Comparison of ENCODE assay signal across 9 cellular contexts in genomic region chr14:68404652-68405183, GRCh38.
DNase-seq lines count a peak whose midpoint lies in the region; ATAC-seq lines count a peak whose summit lies in the region.
"Had no signal": no experiment of that assay in that cellular context is flagged by ENCODE, and none has a peak within 500 bp of the region (broad histone marks: within the 10 kb centered on the region; RNA-seq: fewer than 3 reads in every experiment).

No MANE protein-coding gene starts in this region.

- no peaks in the 10 kb centered on the region for H3K9me3 Mint-ChIP-seq in CD8-positive, alpha-beta memory T cell
- H3K9me3 Mint-ChIP-seq in activated naive CD8-positive, alpha-beta T cell treated with anti-CD3 and anti-CD28 coated beads, Interleukin-2, amount 50 U/mL, for 24 hours, result no peaks in the 10 kb centered on the region
- H3K9me3 Mint-ChIP-seq in naive thymus-derived CD8-positive, alpha-beta T cell, result peaks cover 0 to 3% (median 0%) of the 10 kb centered on the region in 9 donors

- peak overlapping the region in 1 of 7 donors; percentile 3 for H3K4me3 Mint-ChIP-seq in CD8-positive, alpha-beta memory T cell
- no peak overlapping the region for H3K4me3 Mint-ChIP-seq in activated naive CD8-positive, alpha-beta T cell treated with anti-CD3 and anti-CD28 coated beads, Interleukin-2, amount 50 U/mL, for 24 hours
- peak overlapping the region in 2 of 10 donors; percentile 20 to 22 for H3K4me3 Mint-ChIP-seq in naive thymus-derived CD8-positive, alpha-beta T cell

- H3K9me3 ChIP-seq in CD8-positive, alpha-beta memory T cell (ENCODE audit: low read length), result no peaks in the 10 kb centered on the region

- no peaks in the 10 kb centered on the region for H3K27me3 Mint-ChIP-seq in CD8-positive, alpha-beta memory T cell
- no peaks in the 10 kb centered on the region for H3K27me3 Mint-ChIP-seq in activated naive CD8-positive, alpha-beta T cell treated with anti-CD3 and anti-CD28 coated beads, Interleukin-2, amount 50 U/mL, for 24 hours
- H3K27me3 Mint-ChIP-seq in naive thymus-derived CD8-positive, alpha-beta T cell, result no peaks in the 10 kb centered on the region

- ATAC-seq in activated naive CD8-positive, alpha-beta T cell treated with anti-CD3 and anti-CD28 coated beads, Interleukin-2, amount 50 U/mL, for 24 hours, result peak; percentile 74
- peak in 1 of 2 donors; percentile 57 for ATAC-seq in naive thymus-derived CD8-positive, alpha-beta T cell
- no peak for ATAC-seq in HG03135 (IDR thresholded peaks at IDR 0.05; ENCODE audit: unreplicated experiment)

- H3K4me1 ChIP-seq in CD8-positive, alpha-beta memory T cell (ENCODE audit: insufficient read depth, low read length), result peaks cover 26% of the 10 kb centered on the region

- peaks cover 38 to 60% (median 50%) of the 10 kb centered on the region in 3 donors for H3K4me1 Mint-ChIP-seq in CD8-positive, alpha-beta memory T cell
- peaks cover 76% of the 10 kb centered on the region for H3K4me1 Mint-ChIP-seq in activated naive CD8-positive, alpha-beta T cell treated with anti-CD3 and anti-CD28 coated beads, Interleukin-2, amount 50 U/mL, for 24 hours
- H3K4me1 Mint-ChIP-seq in naive thymus-derived CD8-positive, alpha-beta T cell, result peaks cover 32 to 88% (median 56%) of the 10 kb centered on the region in 4 donors

- DNase-seq in CD8-positive, alpha-beta memory T cell, result no peak
- DNase-seq in HCEC 1CT (peak; percentile 27), NCI-H2029 treated with DMSO at 0.1 percent for 48 hours (lab: John Stamatoyannopoulos, UW) (no peak), NCI-H2196 treated with DMSO at 0.1 percent for 48 hours (lab: John Stamatoyannopoulos, UW; ENCODE audit: unreplicated experiment) (no peak), NOMO-1 treated with DMSO at 0.1 percent for 48 hours (lab: John Stamatoyannopoulos, UW; ENCODE audit: unreplicated experiment) (no peak)
- DNase-seq in activated naive CD8-positive, alpha-beta T cell treated with anti-CD3 and anti-CD28 coated beads, Interleukin-2, amount 50 U/mL, for 24 hours, result no peak
- no peak for DNase-seq in naive thymus-derived CD8-positive, alpha-beta T cell
- DNase-seq: activated CD8-positive, alpha-beta memory T cell treated with anti-CD3 and anti-CD28 coated beads, Interleukin-2, amount 50 U/mL, for 4 hours had no signal

- POLR2A ChIA-PET in CD8-positive, alpha-beta memory T cell (lab: Charles Lee), result interaction anchor here (0.7 kb wide), 1 partner anchor 111 kb away, joined by 3 read pairs; no protein-coding TSS in a partner anchor
- POLR2A ChIA-PET in naive thymus-derived CD8-positive, alpha-beta T cell (lab: Charles Lee), result interaction anchor here (0.8 to 0.9 kb wide), 2 partner anchors 12 to 384 kb away, joined by 3 read pairs; no protein-coding TSS in a partner anchor

- no peaks in the 10 kb centered on the region for H3K36me3 ChIP-seq in CD8-positive, alpha-beta memory T cell (ENCODE audit: insufficient read depth, low read length)

- H3K4me3 ChIP-seq in CD8-positive, alpha-beta memory T cell (ENCODE audit: low read length), result no peak overlapping the region

- no peak overlapping the region for H3K27ac ChIP-seq in CD8-positive, alpha-beta memory T cell (ENCODE audit: low read depth, low read length)

- CTCF ChIA-PET in CD8-positive, alpha-beta memory T cell (lab: Charles Lee), result interaction anchor here (1.1 to 2.0 kb wide), 2 partner anchors 156 to 281 kb away, joined by 3 to 5 read pairs; no protein-coding TSS in a partner anchor

- no peaks in the 10 kb centered on the region for H3K27me3 ChIP-seq in CD8-positive, alpha-beta memory T cell (ENCODE audit: insufficient read depth, low read length, poor library complexity, severe bottlenecking)

- H3K27ac Mint-ChIP-seq in CD8-positive, alpha-beta memory T cell, result peak overlapping the region; percentile 11 to 95 (median 71)
- H3K27ac Mint-ChIP-seq in activated naive CD8-positive, alpha-beta T cell treated with anti-CD3 and anti-CD28 coated beads, Interleukin-2, amount 50 U/mL, for 24 hours, result peak overlapping the region; percentile 85
- peak overlapping the region; percentile 5 to 82 (median 66) for H3K27ac Mint-ChIP-seq in naive thymus-derived CD8-positive, alpha-beta T cell

- peaks cover 0 to 1% (median 0%) of the 10 kb centered on the region in 3 donors for H3K36me3 Mint-ChIP-seq in CD8-positive, alpha-beta memory T cell
- no peaks in the 10 kb centered on the region for H3K36me3 Mint-ChIP-seq in activated naive CD8-positive, alpha-beta T cell treated with anti-CD3 and anti-CD28 coated beads, Interleukin-2, amount 50 U/mL, for 24 hours (ENCODE audit: low read depth)
- H3K36me3 Mint-ChIP-seq in naive thymus-derived CD8-positive, alpha-beta T cell, result no peaks in the 10 kb centered on the region
